In the genomic region with DNA sequence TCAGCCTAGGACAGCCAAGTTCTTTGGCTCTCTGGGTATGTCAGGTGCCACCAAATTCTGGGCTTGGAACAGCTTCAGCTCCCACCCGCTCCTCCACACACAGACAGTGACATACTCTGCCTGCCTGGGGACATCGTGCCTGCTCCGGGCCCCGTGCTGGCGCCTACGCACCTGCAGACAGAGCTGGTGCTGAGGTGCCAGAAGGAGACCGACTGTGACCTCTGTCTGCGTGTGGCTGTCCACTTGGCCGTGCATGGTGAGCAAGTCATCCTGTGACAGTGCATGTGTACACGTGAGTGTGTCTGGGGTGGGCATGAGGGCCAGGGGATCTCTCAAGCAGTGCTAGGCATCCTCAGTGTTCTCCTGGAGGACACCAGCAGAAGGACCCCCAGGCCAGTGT, we compare ENCODE assay signal across 1 cellular context.
TF ChIP-seq lines count a peak whose summit lies in the region.

No MANE protein-coding gene starts in this region.

TF ChIP-seq in K562, 482 proteins besides CTCF, POLR2A, EP300 and RAD21:
- TF ChIP-seq GATAD2A (IDR thresholded peaks at IDR 0.05) (no peak), BHLHE40 (IDR thresholded peaks at IDR 0.05; ENCODE audit: low read length) (0 out of 2 replicates have a peak, but pooled peaks have one; percentile 11)
- TF ChIP-seq, protein P1, sequence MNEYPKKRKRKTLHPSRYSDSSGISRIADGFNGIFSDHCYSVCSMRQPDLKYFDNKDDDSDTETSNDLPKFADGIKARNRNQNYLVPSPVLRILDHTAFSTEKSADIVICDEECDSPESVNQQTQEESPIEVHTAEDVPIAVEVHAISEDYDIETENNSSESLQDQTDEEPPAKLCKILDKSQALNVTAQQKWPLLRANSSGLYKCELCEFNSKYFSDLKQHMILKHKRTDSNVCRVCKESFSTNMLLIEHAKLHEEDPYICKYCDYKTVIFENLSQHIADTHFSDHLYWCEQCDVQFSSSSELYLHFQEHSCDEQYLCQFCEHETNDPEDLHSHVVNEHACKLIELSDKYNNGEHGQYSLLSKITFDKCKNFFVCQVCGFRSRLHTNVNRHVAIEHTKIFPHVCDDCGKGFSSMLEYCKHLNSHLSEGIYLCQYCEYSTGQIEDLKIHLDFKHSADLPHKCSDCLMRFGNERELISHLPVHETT (CRISPR knock-in tag; conservative IDR thresholded peaks at IDR 0.05 in 1 of 2, IDR thresholded peaks at IDR 0.05 in 1 of 2): 0 out of 4 replicates have a peak, but pooled peaks of 1 of the 2 experiments have one; percentile 12
